Comparison of ENCODE assay signal across 1 cellular context in the genomic region with DNA sequence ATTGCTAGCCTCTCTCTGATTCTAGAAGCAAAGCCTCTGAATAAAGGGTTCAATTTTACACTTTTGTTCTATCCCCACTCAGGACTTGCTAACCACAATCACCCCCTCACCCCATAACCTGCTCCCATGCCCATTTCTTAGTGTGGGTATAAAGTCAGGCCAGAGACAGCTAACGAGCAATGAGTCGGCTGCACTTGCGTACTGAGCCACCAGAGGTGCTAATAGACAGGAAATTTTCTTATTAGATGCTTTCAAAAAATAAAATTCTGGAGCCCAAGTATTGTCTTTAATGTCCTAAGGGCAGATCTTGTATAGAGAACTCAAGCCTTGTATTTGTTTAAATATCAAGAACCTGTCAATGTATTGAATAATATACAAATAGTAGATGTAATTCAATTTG.
TF ChIP-seq lines count a peak whose summit lies in the region.

No MANE protein-coding gene starts in this region.

TF ChIP-seq in IMR-90, 13 proteins besides CTCF, POLR2A, EP300 and RAD21 (continued from another document):
- TF ChIP-seq, protein P1, sequence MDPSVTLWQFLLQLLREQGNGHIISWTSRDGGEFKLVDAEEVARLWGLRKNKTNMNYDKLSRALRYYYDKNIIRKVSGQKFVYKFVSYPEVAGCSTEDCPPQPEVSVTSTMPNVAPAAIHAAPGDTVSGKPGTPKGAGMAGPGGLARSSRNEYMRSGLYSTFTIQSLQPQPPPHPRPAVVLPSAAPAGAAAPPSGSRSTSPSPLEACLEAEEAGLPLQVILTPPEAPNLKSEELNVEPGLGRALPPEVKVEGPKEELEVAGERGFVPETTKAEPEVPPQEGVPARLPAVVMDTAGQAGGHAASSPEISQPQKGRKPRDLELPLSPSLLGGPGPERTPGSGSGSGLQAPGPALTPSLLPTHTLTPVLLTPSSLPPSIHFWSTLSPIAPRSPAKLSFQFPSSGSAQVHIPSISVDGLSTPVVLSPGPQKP (IDR thresholded peaks at IDR 0.05; ENCODE audit: borderline replicate concordance, low read depth, low read length) = no peak
- TF ChIP-seq RCOR1 (IDR thresholded peaks at IDR 0.05; ENCODE audit: insufficient replicate concordance, low read length) (no peak), MAZ (IDR thresholded peaks at IDR 0.05; ENCODE audit: borderline replicate concordance, low read depth, low read length) (no peak), CHD1 (IDR thresholded peaks at IDR 0.05; ENCODE audit: low read depth, low read length) (no peak), SMC3 (IDR thresholded peaks at IDR 0.05; ENCODE audit: low read depth, low read length) (no peak), MXI1 (IDR thresholded peaks at IDR 0.05; ENCODE audit: borderline replicate concordance, low read depth, low read length) (no peak), BHLHE40 (IDR thresholded peaks at IDR 0.05; ENCODE audit: low read depth, low read length) (no peak), RFX5 (IDR thresholded peaks at IDR 0.05; ENCODE audit: low read depth, low read length) (no peak)
